3 cellular contexts compared by ENCODE assay signal in genomic region chr13:103066991-103067390, GRCh38.
TF ChIP-seq lines count a peak whose summit lies in the region.

No MANE protein-coding gene starts in this region.

TF ChIP-seq in SK-N-SH, 30 proteins besides CTCF, POLR2A, EP300 and RAD21:
- TF ChIP-seq ZBTB33 (IDR thresholded peaks at IDR 0.05; ENCODE audit: borderline replicate concordance, low read depth) (no peak), ELF1 (IDR thresholded peaks at IDR 0.05) (no peak), RCOR1 (IDR thresholded peaks at IDR 0.05; ENCODE audit: low read length) (no peak), FOXM1 (IDR thresholded peaks at IDR 0.05; ENCODE audit: low read depth) (no peak), RXRA (IDR thresholded peaks at IDR 0.05; ENCODE audit: borderline replicate concordance, low read depth) (no peak), GATA2 (CRISPR knock-in tag; IDR thresholded peaks at IDR 0.05) (no peak), YY1 (IDR thresholded peaks at IDR 0.05; ENCODE audit: low read depth) (no peak), TAF1 (IDR thresholded peaks at IDR 0.05; ENCODE audit: borderline replicate concordance, low read depth, low read length) (no peak), PBX3 (IDR thresholded peaks at IDR 0.05) (no peak), TEAD4 (IDR thresholded peaks at IDR 0.05; ENCODE audit: borderline replicate concordance, insufficient read depth) (no peak), TCF12 (IDR thresholded peaks at IDR 0.05) (no peak), USF1 (IDR thresholded peaks at IDR 0.05; ENCODE audit: borderline replicate concordance, low read depth) (no peak), POLR2AphosphoS5 (IDR thresholded peaks at IDR 0.05; ENCODE audit: low read depth, low read length) (no peak), MXI1 (IDR thresholded peaks at IDR 0.05; ENCODE audit: low read depth, low read length) (no peak), SIN3A (IDR thresholded peaks at IDR 0.05; ENCODE audit: borderline replicate concordance, low read depth, low read length) (no peak)

TF ChIP-seq in SK-N-SH treated with all-trans-retinoic acid at 6 μM for 48 hours, 23 proteins besides CTCF, POLR2A, EP300 and RAD21 (continued from another document and continues in another):
- TF ChIP-seq CREB5 (CRISPR knock-in tag; IDR thresholded peaks at IDR 0.05; ENCODE audit: low read depth): no peak
- no peak for TF ChIP-seq RARB (CRISPR knock-in tag; IDR thresholded peaks at IDR 0.05)
- TF ChIP-seq ZNF70 (CRISPR knock-in tag; IDR thresholded peaks at IDR 0.05): no peak
- no peak for TF ChIP-seq ESRRG (CRISPR knock-in tag; IDR thresholded peaks at IDR 0.05)
- TF ChIP-seq ZFP30 (CRISPR knock-in tag; IDR thresholded peaks at IDR 0.05): no peak
- no peak for TF ChIP-seq ZNF8 (CRISPR knock-in tag; IDR thresholded peaks at IDR 0.05)
- no peak for TF ChIP-seq CSRNP3 (CRISPR knock-in tag; IDR thresholded peaks at IDR 0.05)
- TF ChIP-seq ARNTL (CRISPR knock-in tag; IDR thresholded peaks at IDR 0.05; ENCODE audit: borderline replicate concordance, low read depth): no peak
- TF ChIP-seq PATZ1 (CRISPR knock-in tag; IDR thresholded peaks at IDR 0.05; ENCODE audit: borderline replicate concordance): no peak
- TF ChIP-seq SNAI2 (CRISPR knock-in tag; IDR thresholded peaks at IDR 0.05): no peak
- no peak for TF ChIP-seq POU6F1 (CRISPR knock-in tag; IDR thresholded peaks at IDR 0.05; ENCODE audit: borderline replicate concordance, low read depth)
- TF ChIP-seq ZNF565 (CRISPR knock-in tag; conservative IDR thresholded peaks at IDR 0.05; ENCODE audit: low read depth): no peak
- TF ChIP-seq ZFP3 (CRISPR knock-in tag; IDR thresholded peaks at IDR 0.05): no peak
- no peak for TF ChIP-seq TSHZ2 (CRISPR knock-in tag; IDR thresholded peaks at IDR 0.05)
- no peak for TF ChIP-seq ZC3H10 (CRISPR knock-in tag; IDR thresholded peaks at IDR 0.05)
- TF ChIP-seq BACH2 (CRISPR knock-in tag; IDR thresholded peaks at IDR 0.05; ENCODE audit: borderline replicate concordance): no peak

TF ChIP-seq in K562, 482 proteins besides CTCF, POLR2A, EP300 and RAD21 (continued from another document):
- no peak for TF ChIP-seq UBTF (IDR thresholded peaks at IDR 0.05; ENCODE audit: borderline replicate concordance in 1 of 2, low read depth in 2 of 2, low read length in 2 of 2)
- TF ChIP-seq DLX4 (CRISPR knock-in tag; IDR thresholded peaks at IDR 0.05): no peak
- TF ChIP-seq MIER1 (IDR thresholded peaks at IDR 0.05; ENCODE audit: low read depth): no peak
- TF ChIP-seq RFX1 (IDR thresholded peaks at IDR 0.05): peak; percentile 41
